In genomic region chr10:58291538-58292174, GRCh38 we compare ENCODE assay signal across 9 cellular contexts. TPM values are rescaled to one million over a fixed set of nuclear protein-coding genes. Genes with fewer than 3 reads are reported as not detected.
DNase-seq lines count a peak whose midpoint lies in the region; ATAC-seq and TF ChIP-seq lines count a peak whose summit lies in the region.
"Had no signal": no experiment of that assay in that cellular context is flagged by ENCODE, and none has a peak within 500 bp of the region (broad histone marks: within the 10 kb centered on the region; RNA-seq: fewer than 3 reads in every experiment).

No MANE protein-coding gene starts in this region.

- no peaks in the 10 kb centered on the region for H3K36me3 ChIP-seq in BJ (ENCODE audit: control insufficient read depth, insufficient read depth, low read length)
- no peaks in the 10 kb centered on the region for H3K36me3 ChIP-seq in esophagus squamous epithelium

- H3K4me3 Mint-ChIP-seq in WTC11, result no peak overlapping the region
- H3K4me3 Mint-ChIP-seq in natural killer cell treated with Interleukin-12 subunit alpha and Interleukin-12 subunit beta and Interleukin-15 and Interleukin-18, amount 100 ng/mL, for 72 hours, result no peak overlapping the region

- H3K9me3 Mint-ChIP-seq in WTC11, result no peaks in the 10 kb centered on the region
- H3K9me3 Mint-ChIP-seq in natural killer cell treated with Interleukin-12 subunit alpha and Interleukin-12 subunit beta and Interleukin-15 and Interleukin-18, amount 100 ng/mL, for 72 hours, result no peaks in the 10 kb centered on the region

- intact Hi-C loops in esophagus squamous epithelium (cut with DNase I), result loop anchor here (5.0 kb wide), 1 partner anchor 114 kb away; no protein-coding TSS in a partner anchor

- ATAC-seq in GM18498 (IDR thresholded peaks at IDR 0.05; ENCODE audit: unreplicated experiment), result peak; percentile 87
- peak; percentile 79 for ATAC-seq in HG02759 (IDR thresholded peaks at IDR 0.05; ENCODE audit: unreplicated experiment)
- ATAC-seq in WTC11, result peak; percentile 41; the same call in 1 of the 2 replicates
- peak; percentile 50 to 58 for ATAC-seq in natural killer cell treated with Interleukin-12 subunit alpha and Interleukin-12 subunit beta and Interleukin-15 and Interleukin-18, amount 100 ng/mL, for 72 hours

- no peak overlapping the region for H3K4me3 ChIP-seq in BJ (ENCODE audit: low read depth, low read length)
- no peak overlapping the region for H3K4me3 ChIP-seq in esophagus squamous epithelium
- H3K4me3 ChIP-seq: skin epidermis had no signal

- no peak overlapping the region for H3K27ac ChIP-seq in esophagus squamous epithelium
- H3K27ac ChIP-seq: skin epidermis had no signal

- WGBS in esophagus squamous epithelium, 2 donors, result 39 to 51% methylated on average over 5 of the region's 5 CpGs

- H3K27me3 ChIP-seq in BJ (ENCODE audit: control insufficient read depth, insufficient read depth, low read length) (no peaks in the 10 kb centered on the region), esophagus squamous epithelium (no peaks in the 10 kb centered on the region)

- H3K27me3 Mint-ChIP-seq in WTC11 (ENCODE audit: low read depth), result no peaks in the 10 kb centered on the region
- no peaks in the 10 kb centered on the region for H3K27me3 Mint-ChIP-seq in natural killer cell treated with Interleukin-12 subunit alpha and Interleukin-12 subunit beta and Interleukin-15 and Interleukin-18, amount 100 ng/mL, for 72 hours

- no peak for TF ChIP-seq POLR2A in esophagus squamous epithelium (IDR thresholded peaks at IDR 0.05)

- no peaks in the 10 kb centered on the region for H3K4me1 ChIP-seq in esophagus squamous epithelium

- peaks cover 12% of the 10 kb centered on the region for H3K4me1 Mint-ChIP-seq in WTC11
- peaks cover 0 to 2% of the 10 kb centered on the region in 2 donors for H3K4me1 Mint-ChIP-seq in natural killer cell treated with Interleukin-12 subunit alpha and Interleukin-12 subunit beta and Interleukin-15 and Interleukin-18, amount 100 ng/mL, for 72 hours (ENCODE audit: low read depth in 2 of 2)

- peak; percentile 72 for TF ChIP-seq CTCF in BJ (IDR thresholded peaks at IDR 0.05; ENCODE audit: insufficient read depth, low read depth, low read length)
- TF ChIP-seq CTCF in WTC11 (IDR thresholded peaks at IDR 0.05), result no peak
- TF ChIP-seq CTCF in esophagus squamous epithelium (IDR thresholded peaks at IDR 0.05), result peak in 5 of 6 experiments; percentile 73 to 88 (median 74)

- CTCF ChIA-PET in BJ (lab: Yijun Ruan, JAX) (interaction anchor here (0.6 to 5.3 kb wide), 26 partner anchors 10 to 148 kb away, joined by 3 to 128 read pairs (median 4); partner anchors contain the start of gene CISD1), WTC11 (lab: Charles Lee) (interaction anchor here (1.0 to 3.4 kb wide), 8 partner anchors 9 to 139 kb away, joined by 3 to 20 read pairs (median 7); partner anchors contain the start of genes CISD1, IPMK and TFAM)

- DNase-seq in BJ (ENCODE audit: low read depth) (no peak), NCI-H1048 (lab: John Stamatoyannopoulos, UW) (peak; percentile 26), WTC11 (ENCODE audit: low spot score) (no peak), esophagus squamous epithelium (lab: John Stamatoyannopoulos, UW) (no peak), ecto neural progenitor cell (ENCODE audit: low spot score) (no peak)
- DNase-seq in natural killer cell treated with Interleukin-12 subunit alpha and Interleukin-12 subunit beta and Interleukin-15 and Interleukin-18, amount 100 ng/mL, for 72 hours (ENCODE audit: low spot score), result peak; percentile 65

- peaks cover 4% of the 10 kb centered on the region; the same call in 1 of the 2 replicates for H3K36me3 Mint-ChIP-seq in WTC11
- H3K36me3 Mint-ChIP-seq in natural killer cell treated with Interleukin-12 subunit alpha and Interleukin-12 subunit beta and Interleukin-15 and Interleukin-18, amount 100 ng/mL, for 72 hours, result no peaks in the 10 kb centered on the region

- POLR2A ChIA-PET in BJ (lab: Charles Lee) (interaction anchor here (1.0 kb wide), 1 partner anchor 8 kb away, joined by 3 read pairs; no protein-coding TSS in a partner anchor), WTC11 (lab: Charles Lee) (no interaction called here)

- no peak overlapping the region for H3K27ac Mint-ChIP-seq in WTC11
- H3K27ac Mint-ChIP-seq in natural killer cell treated with Interleukin-12 subunit alpha and Interleukin-12 subunit beta and Interleukin-15 and Interleukin-18, amount 100 ng/mL, for 72 hours, result peak overlapping the region in 1 of 2 donors; percentile 2

- no peaks in the 10 kb centered on the region for H3K9me3 ChIP-seq in esophagus squamous epithelium

TF ChIP-seq in WTC11, 78 proteins besides CTCF, POLR2A, EP300 and RAD21:
- TF ChIP-seq MYBL2 (CRISPR knock-in tag; IDR thresholded peaks at IDR 0.05), result no peak
- no peak for TF ChIP-seq FOXP4 (CRISPR knock-in tag; IDR thresholded peaks at IDR 0.05)
- TF ChIP-seq NFYB (CRISPR knock-in tag; conservative IDR thresholded peaks at IDR 0.05; ENCODE audit: low read depth), result no peak
- no peak for TF ChIP-seq PRRX2 (CRISPR knock-in tag; IDR thresholded peaks at IDR 0.05)
- no peak for TF ChIP-seq CREM (CRISPR knock-in tag; IDR thresholded peaks at IDR 0.05)
- TF ChIP-seq, protein P1, sequence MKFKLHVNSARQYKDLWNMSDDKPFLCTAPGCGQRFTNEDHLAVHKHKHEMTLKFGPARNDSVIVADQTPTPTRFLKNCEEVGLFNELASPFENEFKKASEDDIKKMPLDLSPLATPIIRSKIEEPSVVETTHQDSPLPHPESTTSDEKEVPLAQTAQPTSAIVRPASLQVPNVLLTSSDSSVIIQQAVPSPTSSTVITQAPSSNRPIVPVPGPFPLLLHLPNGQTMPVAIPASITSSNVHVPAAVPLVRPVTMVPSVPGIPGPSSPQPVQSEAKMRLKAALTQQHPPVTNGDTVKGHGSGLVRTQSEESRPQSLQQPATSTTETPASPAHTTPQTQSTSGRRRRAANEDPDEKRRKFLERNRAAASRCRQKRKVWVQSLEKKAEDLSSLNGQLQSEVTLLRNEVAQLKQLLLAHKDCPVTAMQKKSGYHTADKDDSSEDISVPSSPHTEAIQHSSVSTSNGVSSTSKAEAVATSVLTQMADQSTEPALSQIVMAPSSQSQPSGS (CRISPR knock-in tag; IDR thresholded peaks at IDR 0.05; ENCODE audit: borderline replicate concordance, low read depth), result no peak
TF ChIP-seq in WTC11: peak in this region for 0.

RNA-seq across cellular contexts. Expression of gene CISD1, which starts 22.7 kb away (rescaled TPM):
- 31.7 and 57.1 TPM in 2 replicates for polyA plus RNA-seq in BJ (2011; rRNA removed)
- polyA minus RNA-seq in BJ (2011; rRNA and poly(A)+ RNA removed), result 3.6 and 5.4 TPM in 2 replicates
- total RNA-seq in WTC11 (2021) (46.6 to 53.8 TPM (median 48.3 TPM) in 3 replicates), esophagus squamous epithelium (10 to 100 TPM; 11.0 to 25.1 (median 17.6) TPM)
- total RNA-seq in natural killer cell treated with Interleukin-12 subunit alpha and Interleukin-12 subunit beta and Interleukin-15 and Interleukin-18, amount 100 ng/mL, for 72 hours, result 10 to 100 TPM; 41.2 to 48.5 TPM

RNA-seq across cellular contexts. Expression of gene IPMK, which starts 24.0 kb away (rescaled TPM):
- polyA plus RNA-seq in BJ (2011; rRNA removed), result 0.81 and 1.9 TPM in 2 replicates
- polyA minus RNA-seq in BJ (2011; rRNA and poly(A)+ RNA removed), result 1.1 and 1.6 TPM in 2 replicates
- total RNA-seq in WTC11 (2021) (9.7 to 10.9 TPM (median 9.9 TPM) in 3 replicates), esophagus squamous epithelium (10 to 100 TPM in 1 of 4 donors, 1 to 10 TPM in 3; 5.8 to 12.6 (median 8.8) TPM)
- 10 to 100 TPM in 1 of 2 donors, 1 to 10 TPM in 1; 5.6 to 10.0 TPM for total RNA-seq in natural killer cell treated with Interleukin-12 subunit alpha and Interleukin-12 subunit beta and Interleukin-15 and Interleukin-18, amount 100 ng/mL, for 72 hours

RNA-seq across cellular contexts. Expression of gene UBE2D1, which starts 43.1 kb away (rescaled TPM):
- polyA plus RNA-seq in BJ (2011; rRNA removed), result 7.7 and 15.8 TPM in 2 replicates
- polyA minus RNA-seq in BJ (2011; rRNA and poly(A)+ RNA removed), result 2.2 and 4.2 TPM in 2 replicates
- total RNA-seq in WTC11 (2021) (23.7 to 24.6 TPM (median 23.8 TPM) in 3 replicates), esophagus squamous epithelium (10 to 100 TPM; 12.2 to 14.9 (median 13.9) TPM)
- 10 to 100 TPM; 12.7 to 14.6 TPM for total RNA-seq in natural killer cell treated with Interleukin-12 subunit alpha and Interleukin-12 subunit beta and Interleukin-15 and Interleukin-18, amount 100 ng/mL, for 72 hours

Comparison
In these comparisons a context has a peak if more than half of its experiments do, and no peak if none do; other contexts are left out.
1. DNase-seq: peak in NCI-H1048 (single experiment) and natural killer cell treated with Interleukin-12 subunit alpha and Interleukin-12 subunit beta and Interleukin-15 and Interleukin-18, amount 100 ng/mL, for 72 hours (single experiment); none in BJ (single experiment), WTC11 (single experiment), esophagus squamous epithelium (single experiment) and ecto neural progenitor cell (single experiment).
2. Peak in every context shown above with its lines, with median percentiles within 50 percentile points of each other: ATAC-seq.